1 cellular context compared by ENCODE assay signal in genomic region chr22:50104149-50104548, GRCh38.
TF ChIP-seq lines count a peak whose summit lies in the region.

No MANE protein-coding gene starts in this region.

TF ChIP-seq in IMR-90, 13 proteins besides CTCF, POLR2A, EP300 and RAD21:
- TF ChIP-seq BHLHE40 (IDR thresholded peaks at IDR 0.05; ENCODE audit: low read depth, low read length) (no peak), RCOR1 (IDR thresholded peaks at IDR 0.05; ENCODE audit: insufficient replicate concordance, low read length) (no peak), MAFK (IDR thresholded peaks at IDR 0.05; ENCODE audit: low read depth, low read length) (no peak), NFE2L2 (IDR thresholded peaks at IDR 0.05; ENCODE audit: low read depth, low read length) (no peak), ELK1 (IDR thresholded peaks at IDR 0.05; ENCODE audit: borderline replicate concordance, low read depth, low read length) (no peak), USF2 (IDR thresholded peaks at IDR 0.05; ENCODE audit: low read depth, low read length) (no peak), CEBPB (IDR thresholded peaks at IDR 0.05; ENCODE audit: low read depth, low read length) (no peak), MXI1 (IDR thresholded peaks at IDR 0.05; ENCODE audit: borderline replicate concordance, low read depth, low read length) (no peak), RFX5 (IDR thresholded peaks at IDR 0.05; ENCODE audit: low read depth, low read length) (no peak), SMC3 (IDR thresholded peaks at IDR 0.05; ENCODE audit: low read depth, low read length) (no peak), CHD1 (IDR thresholded peaks at IDR 0.05; ENCODE audit: low read depth, low read length) (no peak), MAZ (IDR thresholded peaks at IDR 0.05; ENCODE audit: borderline replicate concordance, low read depth, low read length) (no peak)
